8 cellular contexts compared by ENCODE assay signal in genomic region chr2:218272531-218273212, GRCh38. TPM values are rescaled to one million over a fixed set of nuclear protein-coding genes. Genes with fewer than 3 reads are reported as not detected.
DNase-seq lines count a peak whose midpoint lies in the region; ATAC-seq and TF ChIP-seq lines count a peak whose summit lies in the region.

No MANE protein-coding gene starts in this region.

- DNase-seq in DMS114 treated with DMSO at 0.1 percent for 48 hours (lab: John Stamatoyannopoulos, UW; ENCODE audit: unreplicated experiment) (peak; percentile 68), NCI-H345 treated with DMSO at 0.1 percent for 48 hours (lab: John Stamatoyannopoulos, UW; ENCODE audit: unreplicated experiment) (peak; percentile 38), cerebellar cortex (ENCODE audit: low spot score) (peak; percentile 88), left lung (peak; percentile 86 to 91)
- peak; percentile 69 for DNase-seq in activated CD4-positive, CD25-positive, alpha-beta regulatory T cell treated with anti-CD3 and anti-CD28 coated beads, Interleukin-2, amount 50 U/mL, for 72 hours
- peak; percentile 69 for DNase-seq in stimulated activated CD4-positive, alpha-beta T cell treated with anti-CD3 and anti-CD28 coated beads, Interleukin-2, amount 100 ng/mL, for 4 hours (ENCODE audit: low read depth)

- no peaks in the 10 kb centered on the region for H3K27me3 ChIP-seq in left lung

- peak overlapping the region; percentile 48 to 76 for H3K27ac ChIP-seq in left lung

- ATAC-seq in HG02678 (IDR thresholded peaks at IDR 0.05; ENCODE audit: unreplicated experiment) (peak; percentile 19), left lung (peak; percentile 66), HG02970 (IDR thresholded peaks at IDR 0.05; ENCODE audit: low FRiP score, unreplicated experiment) (no peak)

- H3K4me1 ChIP-seq in left lung = peaks cover 34 to 72% of the 10 kb centered on the region in 2 donors

- intact Hi-C loops in left lung (cut with DNase I) = loop anchor here in 1 of 2 donors (10.0 kb wide), 1 partner anchor 122 kb away; the partner anchor contains the start of gene CTDSP1

- no peaks in the 10 kb centered on the region for H3K9me3 ChIP-seq in left lung

- H3K4me3 ChIP-seq in left lung = no peak overlapping the region

- peaks cover 0 to 48% of the 10 kb centered on the region in 2 donors for H3K36me3 ChIP-seq in left lung

- peak; percentile 80 to 86 for TF ChIP-seq CTCF in left lung (IDR thresholded peaks at IDR 0.05)

RNA-seq across cellular contexts. Expression of gene PNKD, which starts 2.4 kb away (rescaled TPM):
- 10 to 100 TPM; 93.4 to 96.8 TPM for total RNA-seq in left lung

RNA-seq across cellular contexts. Expression of gene AAMP, which starts 2.7 kb away (rescaled TPM):
- 10 to 100 TPM; 55.2 to 57.2 TPM for total RNA-seq in left lung

RNA-seq across cellular contexts. Expression of gene GPBAR1, which starts 11.9 kb away (rescaled TPM):
- 1 to 10 TPM; 1.7 to 4.3 TPM for total RNA-seq in left lung

RNA-seq across cellular contexts. Expression of gene TMBIM1, which starts 19.6 kb away (rescaled TPM):
- total RNA-seq in left lung = 100 to 1,000 TPM; 281 to 308 TPM

RNA-seq across cellular contexts. Expression of gene ARPC2, which starts 55.7 kb away (rescaled TPM):
- total RNA-seq in left lung = 100 to 1,000 TPM; 361 to 452 TPM

Comparison
In these comparisons a context has a peak if more than half of its experiments do, and no peak if none do; other contexts are left out.
1. DNase-seq: peak in every context shown above with its lines; median percentile 88 in left lung; 88 in cerebellar cortex; 69 in activated CD4-positive, CD25-positive, alpha-beta regulatory T cell treated with anti-CD3 and anti-CD28 coated beads, Interleukin-2, amount 50 U/mL, for 72 hours; 69 in stimulated activated CD4-positive, alpha-beta T cell treated with anti-CD3 and anti-CD28 coated beads, Interleukin-2, amount 100 ng/mL, for 4 hours; 68 in DMS114 treated with DMSO at 0.1 percent for 48 hours; 38 in NCI-H345 treated with DMSO at 0.1 percent for 48 hours.